In genomic region chr13:66528139-66528538, GRCh38 we compare ENCODE assay signal across 19 cellular contexts.
DNase-seq lines count a peak whose midpoint lies in the region; ATAC-seq and TF ChIP-seq lines count a peak whose summit lies in the region.
"Had no signal": no experiment of that assay in that cellular context is flagged by ENCODE, and none has a peak within 500 bp of the region (broad histone marks: within the 10 kb centered on the region; RNA-seq: fewer than 3 reads in every experiment).

No MANE protein-coding gene starts in this region.

- DNase-seq in CD14-positive monocyte (ENCODE audit: low spot score) (no peak), Karpas-422 (no peak), midbrain (lab: John Stamatoyannopoulos, UW) (peak; percentile 16), psoas muscle (no peak), SIG-M5 (lab: John Stamatoyannopoulos, UW) (no peak), A172 (ENCODE audit: low spot score) (no peak), ureter (ENCODE audit: low spot score) (no peak)
- DNase-seq: COR-L47; DMS153; NCI-H1105; NCI-H1930; NCI-H526 treated with DMSO at 0.1 percent for 48 hours; NK-92 treated with Interleukin-12 subunit alpha and Interleukin-12 subunit beta, amount 100 ng/mL, for 24 hours; SW 1271 had no signal

- no peaks in the 10 kb centered on the region for H3K36me3 Mint-ChIP-seq in CD14-positive monocyte

- intact Hi-C loops in CD14-positive monocyte (cut with micrococcal nuclease) = no loop called here
- intact Hi-C loops in psoas muscle (cut with DNase I) = no loop called here

- no peak for ATAC-seq in psoas muscle
- ATAC-seq: A549, K562 had no signal

- TF ChIP-seq CTCF in CD14-positive monocyte (IDR thresholded peaks at IDR 0.05) = no peak
- TF ChIP-seq CTCF in OCI-LY3 (IDR thresholded peaks at IDR 0.05; ENCODE audit: low read depth, low read length) = no peak
- TF ChIP-seq CTCF in psoas muscle (IDR thresholded peaks at IDR 0.05) = no peak

- no peak overlapping the region for H3K27ac Mint-ChIP-seq in CD14-positive monocyte

- WGBS in psoas muscle, 3 donors = 53 to 56% (median 56%) methylated on average over 5 of the region's 5 CpGs

- H3K9ac ChIP-seq in Karpas-422 (ENCODE audit: low read length) = no peak overlapping the region
- H3K9ac ChIP-seq in OCI-LY3 (ENCODE audit: low read length) = no peak overlapping the region

- no peaks in the 10 kb centered on the region for H3K79me2 ChIP-seq in Karpas-422 (ENCODE audit: low read length)
- no peaks in the 10 kb centered on the region for H3K79me2 ChIP-seq in OCI-LY3 (ENCODE audit: low read length)

- H3K36me3 ChIP-seq in Karpas-422 (ENCODE audit: insufficient read depth, low read length) (no peaks in the 10 kb centered on the region), OCI-LY3 (replicated peaks; ENCODE audit: low read depth, low read length) (no peaks in the 10 kb centered on the region), psoas muscle (ENCODE audit: insufficient read depth in 1 of 2, low read depth in 1 of 2) (no peaks in the 10 kb centered on the region)
- H3K36me3 ChIP-seq: HAP-1 had no signal

- H3K9me3 ChIP-seq in Karpas-422 (ENCODE audit: low read length) (no peaks in the 10 kb centered on the region), OCI-LY3 (ENCODE audit: insufficient read depth, low read length) (no peaks in the 10 kb centered on the region), psoas muscle (no peaks in the 10 kb centered on the region)
- H3K9me3 ChIP-seq: A549, HAP-1 had no signal

- H4K20me1 ChIP-seq in Karpas-422 (ENCODE audit: insufficient read depth, low read depth, low read length) = no peaks in the 10 kb centered on the region
- H4K20me1 ChIP-seq in OCI-LY3 (ENCODE audit: insufficient read depth, low read length) = no peaks in the 10 kb centered on the region

- H3K4me3 Mint-ChIP-seq in CD14-positive monocyte = peak overlapping the region; percentile 42 to 69

- H3K4me1 ChIP-seq in Karpas-422 (ENCODE audit: low read length) (peaks cover 5% of the 10 kb centered on the region), OCI-LY3 (ENCODE audit: low read length) (peaks cover 14% of the 10 kb centered on the region), psoas muscle (no peaks in the 10 kb centered on the region)

- peaks cover 19% of the 10 kb centered on the region for H3K4me1 Mint-ChIP-seq in CD14-positive monocyte

- H3K9me3 Mint-ChIP-seq in CD14-positive monocyte = peaks cover 0 to 4% (median 0%) of the 10 kb centered on the region in 7 donors

- H3K27me3 Mint-ChIP-seq in CD14-positive monocyte (ENCODE audit: low read depth in 3 of 3) = peaks cover 0 to 4% (median 2%) of the 10 kb centered on the region in 3 donors

- no peaks in the 10 kb centered on the region for H3K9me2 ChIP-seq in Karpas-422 (replicated peaks; ENCODE audit: insufficient read depth, low read length)

- H3K4me2 ChIP-seq in Karpas-422 (ENCODE audit: low read depth, low read length, poor library complexity, severe bottlenecking) (no peak overlapping the region), OCI-LY3 (ENCODE audit: low read length) (peak overlapping the region; percentile 34)
- H3K4me2 ChIP-seq: A549 had no signal

- no peak overlapping the region for H3K4me3 ChIP-seq in Karpas-422 (ENCODE audit: low read length)
- peak overlapping the region; percentile 8; the same call in 1 of the 2 replicates for H3K4me3 ChIP-seq in OCI-LY3 (ENCODE audit: low read length)
- no peak overlapping the region for H3K4me3 ChIP-seq in psoas muscle
- H3K4me3 ChIP-seq: A549, HAP-1, K562 had no signal

- H3K27ac ChIP-seq in Karpas-422 (ENCODE audit: low read length) = no peak overlapping the region
- no peak overlapping the region for H3K27ac ChIP-seq in OCI-LY3 (ENCODE audit: low read length)
- no peak overlapping the region for H3K27ac ChIP-seq in psoas muscle
- H3K27ac ChIP-seq: A549, C4-2B had no signal

- no peaks in the 10 kb centered on the region for H3K27me3 ChIP-seq in Karpas-422 (ENCODE audit: low read length)
- no peaks in the 10 kb centered on the region for H3K27me3 ChIP-seq in OCI-LY3 (ENCODE audit: low read depth, low read length)
- H3K27me3 ChIP-seq in psoas muscle (ENCODE audit: insufficient read depth in 3 of 3, low read length in 2 of 3) = peaks cover 0 to 3% (median 0%) of the 10 kb centered on the region in 3 donors

- H2AFZ ChIP-seq in Karpas-422 (ENCODE audit: low read length) (0 out of 2 replicates have a peak overlapping the region, but pooled peaks have one; percentile 16), OCI-LY3 (ENCODE audit: low read depth, low read length) (no peak overlapping the region)
